18 cellular contexts compared by ENCODE assay signal in the genomic region with DNA sequence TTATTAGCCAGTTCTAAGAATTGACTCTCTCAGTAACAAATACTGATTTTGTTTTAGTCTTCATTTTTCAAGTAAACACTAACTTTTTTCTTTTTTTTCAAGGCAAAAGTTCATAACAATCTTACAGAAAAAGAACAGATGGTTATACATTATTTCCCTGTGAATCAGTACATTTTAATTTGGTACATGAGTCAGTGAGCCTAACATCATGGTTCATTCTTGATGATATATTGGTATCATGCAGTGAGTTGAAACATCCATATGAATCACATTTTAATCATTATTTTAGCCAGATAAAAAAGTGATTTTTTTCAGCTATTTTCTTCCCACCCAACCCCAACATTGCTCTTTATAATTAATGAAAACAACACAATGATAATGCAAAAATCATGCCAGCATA.
DNase-seq lines count a peak whose midpoint lies in the region; ATAC-seq and TF ChIP-seq lines count a peak whose summit lies in the region.
"Had no signal": no experiment of that assay in that cellular context is flagged by ENCODE, and none has a peak within 500 bp of the region (broad histone marks: within the 10 kb centered on the region; RNA-seq: fewer than 3 reads in every experiment).

No MANE protein-coding gene starts in this region.

- in situ Hi-C loops in mammary epithelial cell (cut with MboI; ENCODE audit: low sequenced_read_pairs in 2 of 2): loop anchor here in 1 of 2 donors (25.0 kb wide), 1 partner anchor 692 kb away; no protein-coding TSS in a partner anchor

- no peak for TF ChIP-seq EP300 in upper lobe of left lung (IDR thresholded peaks at IDR 0.05)

- H2AFZ ChIP-seq in mammary epithelial cell (ENCODE audit: low read depth, low read length): no peak overlapping the region

- no TSS peak for BruUV-seq in mammary epithelial cell (replicated peaks; lab: Mats Ljungman, UMichigan)

- H3K4me2 ChIP-seq in mammary epithelial cell (ENCODE audit: insufficient read depth, low read depth, low read length): no peak overlapping the region
- H3K4me2 ChIP-seq: BLaER1 treated with 17β-estradiol and CSF1 and Interleukin-3, amounts not matched to agents 10 nM and 100 nM had no signal

- no peaks in the 10 kb centered on the region for H3K36me3 ChIP-seq in mammary epithelial cell (ENCODE audit: insufficient read depth, low read length)
- H3K36me3 ChIP-seq in breast epithelium: no peaks in the 10 kb centered on the region
- H3K36me3 ChIP-seq in RWPE2 (ENCODE audit: low read depth): no peaks in the 10 kb centered on the region
- no peaks in the 10 kb centered on the region for H3K36me3 ChIP-seq in upper lobe of left lung
- H3K36me3 ChIP-seq: BLaER1 treated with 17β-estradiol and CSF1 and Interleukin-3, amounts not matched to agents 10 nM and 100 nM; SJSA1 had no signal

- H3K9ac ChIP-seq in mammary epithelial cell (ENCODE audit: insufficient read depth, low read length): no peak overlapping the region
- H3K9ac ChIP-seq: BLaER1 treated with 17β-estradiol and CSF1 and Interleukin-3, amounts not matched to agents 10 nM and 100 nM had no signal

- no peaks in the 10 kb centered on the region for H3K79me2 ChIP-seq in mammary epithelial cell (ENCODE audit: insufficient read depth, low read length)

- TF ChIP-seq CTCF in mammary epithelial cell (conservative IDR thresholded peaks at IDR 0.05 in 1 of 2, IDR thresholded peaks at IDR 0.05 in 1 of 2; ENCODE audit: extremely low read depth in 1 of 2, insufficient read depth in 1 of 2, low read depth in 1 of 2, low read length in 2 of 2) (no peak), breast epithelium (IDR thresholded peaks at IDR 0.05) (no peak), RWPE2 (IDR thresholded peaks at IDR 0.05; ENCODE audit: poor library complexity, severe bottlenecking) (no peak), fibroblast of mammary gland (conservative IDR thresholded peaks at IDR 0.05; ENCODE audit: control insufficient read depth, insufficient read depth, low read depth, low read length) (no peak), upper lobe of left lung (IDR thresholded peaks at IDR 0.05) (no peak)

- intact Hi-C loops in mammary epithelial cell (cut with micrococcal nuclease): no loop called here
- intact Hi-C loops in breast epithelium (cut with DNase I; ENCODE audit: low total_unique reads): no loop called here

- H3K4me3 ChIP-seq in mammary epithelial cell (replicated peaks in 1 of 3; ENCODE audit: insufficient read depth in 1 of 3, low read depth in 2 of 3, low read length in 3 of 3): no peak overlapping the region
- H3K4me3 ChIP-seq in breast epithelium: no peak overlapping the region
- H3K4me3 ChIP-seq in RWPE2 (ENCODE audit: severe bottlenecking): no peak overlapping the region
- no peak overlapping the region for H3K4me3 ChIP-seq in fibroblast of mammary gland (ENCODE audit: control insufficient read depth, low read depth, low read length)
- H3K4me3 ChIP-seq in upper lobe of left lung: no peak overlapping the region
- H3K4me3 ChIP-seq: BLaER1 treated with 17β-estradiol and CSF1 and Interleukin-3, amounts not matched to agents 10 nM and 100 nM; SJSA1 had no signal

- ATAC-seq in RWPE2 (ENCODE audit: low read depth): 0 out of 3 replicates have a peak, but pooled peaks have one; percentile 42
- no peak for ATAC-seq in upper lobe of left lung (ENCODE audit: low FRiP score in 2 of 2)
- ATAC-seq in GM21381 (IDR thresholded peaks at IDR 0.05; ENCODE audit: unreplicated experiment): no peak
- ATAC-seq: PC-3 had no signal

- H3K27me3 ChIP-seq in mammary epithelial cell (ENCODE audit: insufficient read depth, low read length) (no peaks in the 10 kb centered on the region), breast epithelium (no peaks in the 10 kb centered on the region), RWPE2 (ENCODE audit: insufficient read depth, poor library complexity, severe bottlenecking) (no peaks in the 10 kb centered on the region), upper lobe of left lung (no peaks in the 10 kb centered on the region)
- H3K27me3 ChIP-seq: BLaER1 treated with 17β-estradiol and CSF1 and Interleukin-3, amounts not matched to agents 10 nM and 100 nM; SJSA1 had no signal

- no peaks in the 10 kb centered on the region for H3K4me1 ChIP-seq in mammary epithelial cell (ENCODE audit: insufficient read depth, low read length)
- H3K4me1 ChIP-seq in breast epithelium: no peaks in the 10 kb centered on the region
- no peaks in the 10 kb centered on the region for H3K4me1 ChIP-seq in RWPE2 (ENCODE audit: insufficient read depth, poor library complexity, severe bottlenecking)
- H3K4me1 ChIP-seq in upper lobe of left lung: no peaks in the 10 kb centered on the region
- H3K4me1 ChIP-seq: BLaER1 treated with 17β-estradiol and CSF1 and Interleukin-3, amounts not matched to agents 10 nM and 100 nM; SJSA1 had no signal

- TF ChIP-seq POLR2A in breast epithelium (IDR thresholded peaks at IDR 0.05) (no peak), upper lobe of left lung (IDR thresholded peaks at IDR 0.05) (no peak)

- CTCF ChIA-PET in mammary epithelial cell (lab: Charles Lee; ENCODE audit: low non-redundant PET): no interaction called here

- dilution Hi-C loops in mammary epithelial cell (cut with HindIII; ENCODE audit: low sequenced_read_pairs): no loop called here

- DNase-seq in mammary epithelial cell (peak; percentile 8), breast epithelium (ENCODE audit: low spot score in 2 of 2) (no peak), RWPE2 (ENCODE audit: low spot score) (no peak), fibroblast of mammary gland (ENCODE audit: low read depth) (peak; percentile 86), upper lobe of left lung (no peak), COLO668 (lab: John Stamatoyannopoulos, UW; ENCODE audit: unreplicated experiment) (no peak)
- DNase-seq in effector CD8-positive, alpha-beta T cell (lab: John Stamatoyannopoulos, UW): no peak
- DNase-seq: 8988T, DND-41, GF-D8, H7, NCI-H2029, NCI-H2171 treated with DMSO at 0.1 percent for 48 hours, NCI-H774, PC-3 had no signal

- H3K27ac ChIP-seq in mammary epithelial cell (ENCODE audit: insufficient read depth, low read depth, low read length) (no peak overlapping the region), breast epithelium (no peak overlapping the region), RWPE2 (ENCODE audit: poor library complexity, severe bottlenecking) (no peak overlapping the region), upper lobe of left lung (no peak overlapping the region)
- H3K27ac ChIP-seq: BLaER1 treated with 17β-estradiol and CSF1 and Interleukin-3, amounts not matched to agents 10 nM and 100 nM; SJSA1 had no signal

- H3K9me3 ChIP-seq in mammary epithelial cell (replicated peaks; ENCODE audit: insufficient read depth, low read length) (no peaks in the 10 kb centered on the region), breast epithelium (no peaks in the 10 kb centered on the region), RWPE2 (ENCODE audit: severe bottlenecking) (no peaks in the 10 kb centered on the region), upper lobe of left lung (no peaks in the 10 kb centered on the region)
- H3K9me3 ChIP-seq: SJSA1 had no signal

- H4K20me1 ChIP-seq in mammary epithelial cell (ENCODE audit: insufficient read depth, low read length): no peaks in the 10 kb centered on the region
- H4K20me1 ChIP-seq: BLaER1 treated with 17β-estradiol and CSF1 and Interleukin-3, amounts not matched to agents 10 nM and 100 nM had no signal

Comparison
In these comparisons a context has a peak if more than half of its experiments do, and no peak if none do; other contexts are left out.
1. DNase-seq: peak in mammary epithelial cell (single experiment) and fibroblast of mammary gland (single experiment); none in breast epithelium (0 of 2), RWPE2 (single experiment), effector CD8-positive, alpha-beta T cell (single experiment), upper lobe of left lung (0 of 2) and COLO668 (single experiment).